35 cellular contexts compared by ENCODE assay signal in the genomic region with DNA sequence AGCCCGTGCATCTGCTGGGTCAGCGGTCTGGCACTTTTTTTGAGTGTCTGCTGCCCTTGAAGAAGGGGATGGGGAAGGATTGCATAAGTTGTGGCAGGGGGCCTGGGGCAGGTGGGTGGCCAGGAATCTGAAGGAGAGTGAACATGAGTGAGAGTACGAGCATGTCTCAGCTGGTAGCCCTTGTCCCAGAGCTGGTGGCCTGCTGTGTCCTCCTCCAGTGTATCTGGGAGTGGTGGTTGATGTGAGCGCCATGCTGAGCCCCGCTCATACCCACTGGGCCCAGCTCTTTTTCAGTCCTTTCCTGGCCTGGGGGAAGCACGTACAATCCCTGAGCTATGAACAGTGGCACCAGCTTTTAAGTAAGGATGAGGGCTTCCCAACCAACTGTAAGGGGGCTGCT.
"Had no signal": no experiment of that assay in that cellular context is flagged by ENCODE, and none has a peak within 500 bp of the region (broad histone marks: within the 10 kb centered on the region; RNA-seq: fewer than 3 reads in every experiment).

No MANE protein-coding gene starts in this region.

- H3K36me3 ChIP-seq: adrenal gland, esophagus squamous epithelium, thyroid gland, WERI-Rb-1 had no signal

- H3K4me3 ChIP-seq: adrenal gland, body of pancreas, esophagus squamous epithelium, skin epidermis, thyroid gland had no signal

- H3K27me3 Mint-ChIP-seq: activated CD4-positive, alpha-beta T cell treated with anti-CD3 and anti-CD28 coated beads, Interleukin-2, amount 10 ng/mL, durations not matched to agents 24 days and 14 days; activated naive CD8-positive, alpha-beta T cell treated with anti-CD3 and anti-CD28 coated beads for 36 hours; dendritic cell treated with granulocyte-macrophage colony-stimulating factor and Interleukin-4, amounts not matched to agents 40 ng/mL and 50 ng/mL, for 4 days; stimulated activated memory B cell treated with anti-CD40 and anti-IgM and Interleukin-4, amounts not matched to agents 10 μg/mL and 1 μg/mL and 100 μg/mL, for 72 hours; stimulated activated naive CD8-positive, alpha-beta T cell treated with anti-CD3 and anti-CD28 coated beads, Interleukin-15, amount 100 ng/mL, for 72 hours had no signal

- DNase-seq: activated CD4-positive, alpha-beta memory T cell treated with anti-CD3 and anti-CD28 coated beads for 36 hours; activated CD4-positive, alpha-beta T cell treated with anti-CD3 and anti-CD28 coated beads, Interleukin-2, amount 10 ng/mL, durations not matched to agents 24 days and 14 days; activated CD4-positive, CD25-positive, alpha-beta regulatory T cell treated with anti-CD3 and anti-CD28 coated beads, Interleukin-2, amount 50 U/mL, for 72 hours; activated CD8-positive, alpha-beta memory T cell treated with anti-CD3 and anti-CD28 coated beads, Interleukin-2, amount 50 U/mL, for 4 hours; activated effector memory CD4-positive, alpha-beta T cell treated with anti-CD3 and anti-CD28 coated beads, Interleukin-2, amount 50 U/mL, for 16 hours; activated naive CD4-positive, alpha-beta T cell treated with anti-CD3 and anti-CD28 coated beads for 36 hours; activated naive CD8-positive, alpha-beta T cell treated with anti-CD3 and anti-CD28 coated beads for 36 hours; activated T-cell treated with anti-CD3 and anti-CD28 coated beads, Interleukin-2, amount 50 U/mL, for 1 hour; adrenal gland; aorta; body of pancreas; caudate nucleus; effector CD4-positive, alpha-beta T cell; esophagus squamous epithelium; foreskin melanocyte; glutamatergic neuron; islet precursor cell; mammary epithelial cell; naive thymus-derived CD4-positive, alpha-beta T cell; stimulated activated CD4-positive, alpha-beta T cell treated with anti-CD3 and anti-CD28 coated beads, Interleukin-12 subunit alpha, Interleukin-12 subunit beta, amount 100 ng/mL, for 4 hours; stimulated activated CD4-positive, alpha-beta T cell treated with anti-CD3 and anti-CD28 coated beads, Interleukin-4, amount 100 ng/mL, for 24 hours; stimulated activated naive CD8-positive, alpha-beta T cell treated with anti-CD3 and anti-CD28 coated beads, Interleukin-15, amount 100 ng/mL, for 72 hours; substantia nigra; SW 1271; T-helper 9 cell; thyroid gland; WERI-Rb-1 had no signal

- H3K9me3 ChIP-seq: adrenal gland, body of pancreas, esophagus squamous epithelium, thyroid gland had no signal

- H3K4me1 ChIP-seq: adrenal gland, thyroid gland had no signal

- ATAC-seq: body of pancreas; naive thymus-derived CD4-positive, alpha-beta T cell; sciatic nerve; stimulated activated memory B cell treated with anti-CD40 and anti-IgM and Interleukin-4, amounts not matched to agents 10 μg/mL and 1 μg/mL and 100 μg/mL, for 72 hours; stimulated activated naive CD8-positive, alpha-beta T cell treated with anti-CD3 and anti-CD28 coated beads, Interleukin-15, amount 100 ng/mL, for 72 hours had no signal

- H3K36me3 Mint-ChIP-seq: activated CD4-positive, alpha-beta memory T cell treated with anti-CD3 and anti-CD28 coated beads for 36 hours; activated naive CD8-positive, alpha-beta T cell treated with anti-CD3 and anti-CD28 coated beads for 36 hours; mesothelial cell of epicardium; naive thymus-derived CD4-positive, alpha-beta T cell; stimulated activated memory B cell treated with anti-CD40 and anti-IgM and Interleukin-4, amounts not matched to agents 10 μg/mL and 1 μg/mL and 100 μg/mL, for 72 hours had no signal

- H3K4me3 Mint-ChIP-seq: activated CD4-positive, alpha-beta memory T cell treated with anti-CD3 and anti-CD28 coated beads for 36 hours; activated CD4-positive, alpha-beta T cell treated with anti-CD3 and anti-CD28 coated beads, Interleukin-2, amount 10 ng/mL, durations not matched to agents 24 days and 14 days; activated naive CD4-positive, alpha-beta T cell treated with anti-CD3 and anti-CD28 coated beads for 36 hours; activated naive CD8-positive, alpha-beta T cell treated with anti-CD3 and anti-CD28 coated beads for 36 hours; activated T-helper 1 cell treated with anti-CD3 and anti-CD28 coated beads, Interleukin-12 subunit alpha, Interleukin-12 subunit beta, Interleukin-2, Interleukin-4 antibody, amounts not matched to agents 30 ng/mL and 10 ng/mL and 1 ng/mL, durations not matched to agents 14 hours and 24 hours and 36 hours; dendritic cell treated with granulocyte-macrophage colony-stimulating factor and Interleukin-4, amounts not matched to agents 40 ng/mL and 50 ng/mL, for 4 days; mesothelial cell of epicardium; naive thymus-derived CD4-positive, alpha-beta T cell; stimulated activated memory B cell treated with anti-CD40 and anti-IgM and Interleukin-4, amounts not matched to agents 10 μg/mL and 1 μg/mL and 100 μg/mL, for 72 hours; stimulated activated naive CD8-positive, alpha-beta T cell treated with anti-CD3 and anti-CD28 coated beads, Interleukin-15, amount 100 ng/mL, for 72 hours; T-helper 1 cell treated with Interleukin-12 subunit alpha and Interleukin-12 subunit beta and Interleukin-4 antibody, amounts not matched to agents 30 μg/mL and 1 μg/mL, for 36 hours had no signal

- H3K9me3 Mint-ChIP-seq: activated CD4-positive, alpha-beta memory T cell treated with anti-CD3 and anti-CD28 coated beads for 36 hours; activated CD4-positive, alpha-beta T cell treated with anti-CD3 and anti-CD28 coated beads, Interleukin-2, amount 10 ng/mL, durations not matched to agents 24 days and 14 days; activated naive CD4-positive, alpha-beta T cell treated with anti-CD3 and anti-CD28 coated beads for 36 hours; activated naive CD8-positive, alpha-beta T cell treated with anti-CD3 and anti-CD28 coated beads for 36 hours; activated T-helper 1 cell treated with anti-CD3 and anti-CD28 coated beads, Interleukin-12 subunit alpha, Interleukin-12 subunit beta, Interleukin-2, Interleukin-4 antibody, amounts not matched to agents 30 ng/mL and 10 ng/mL and 1 ng/mL, durations not matched to agents 14 hours and 24 hours and 36 hours; dendritic cell treated with granulocyte-macrophage colony-stimulating factor and Interleukin-4, amounts not matched to agents 40 ng/mL and 50 ng/mL, for 4 days; mesothelial cell of epicardium; stimulated activated memory B cell treated with anti-CD40 and anti-IgM and Interleukin-4, amounts not matched to agents 10 μg/mL and 1 μg/mL and 100 μg/mL, for 72 hours; stimulated activated naive CD8-positive, alpha-beta T cell treated with anti-CD3 and anti-CD28 coated beads, Interleukin-15, amount 100 ng/mL, for 72 hours; T-helper 1 cell treated with Interleukin-12 subunit alpha and Interleukin-12 subunit beta and Interleukin-4 antibody, amounts not matched to agents 30 μg/mL and 1 μg/mL, for 36 hours had no signal

- H3K27ac ChIP-seq: adrenal gland, body of pancreas, epithelial cell of prostate, esophagus squamous epithelium, skin epidermis, thyroid gland, WERI-Rb-1 had no signal

- H3K27ac Mint-ChIP-seq: activated CD4-positive, alpha-beta memory T cell treated with anti-CD3 and anti-CD28 coated beads for 36 hours; activated CD4-positive, alpha-beta T cell treated with anti-CD3 and anti-CD28 coated beads, Interleukin-2, amount 10 ng/mL, durations not matched to agents 24 days and 14 days; activated naive CD4-positive, alpha-beta T cell treated with anti-CD3 and anti-CD28 coated beads for 36 hours; activated naive CD8-positive, alpha-beta T cell treated with anti-CD3 and anti-CD28 coated beads for 36 hours; activated T-helper 1 cell treated with anti-CD3 and anti-CD28 coated beads, Interleukin-12 subunit alpha, Interleukin-12 subunit beta, Interleukin-2, Interleukin-4 antibody, amounts not matched to agents 30 ng/mL and 10 ng/mL and 1 ng/mL, durations not matched to agents 14 hours and 24 hours and 36 hours; dendritic cell treated with granulocyte-macrophage colony-stimulating factor and Interleukin-4, amounts not matched to agents 40 ng/mL and 50 ng/mL, for 4 days; mesothelial cell of epicardium; naive thymus-derived CD4-positive, alpha-beta T cell; stimulated activated memory B cell treated with anti-CD40 and anti-IgM and Interleukin-4, amounts not matched to agents 10 μg/mL and 1 μg/mL and 100 μg/mL, for 72 hours; stimulated activated naive CD8-positive, alpha-beta T cell treated with anti-CD3 and anti-CD28 coated beads, Interleukin-15, amount 100 ng/mL, for 72 hours; T-helper 1 cell treated with Interleukin-12 subunit alpha and Interleukin-12 subunit beta and Interleukin-4 antibody, amounts not matched to agents 30 μg/mL and 1 μg/mL, for 36 hours had no signal

- H3K27me3 ChIP-seq: adrenal gland, body of pancreas, esophagus squamous epithelium, thyroid gland had no signal

- H3K4me1 Mint-ChIP-seq: activated CD4-positive, alpha-beta T cell treated with anti-CD3 and anti-CD28 coated beads, Interleukin-2, amount 10 ng/mL, durations not matched to agents 24 days and 14 days; activated naive CD8-positive, alpha-beta T cell treated with anti-CD3 and anti-CD28 coated beads for 36 hours; naive thymus-derived CD4-positive, alpha-beta T cell; stimulated activated memory B cell treated with anti-CD40 and anti-IgM and Interleukin-4, amounts not matched to agents 10 μg/mL and 1 μg/mL and 100 μg/mL, for 72 hours; stimulated activated naive CD8-positive, alpha-beta T cell treated with anti-CD3 and anti-CD28 coated beads, Interleukin-15, amount 100 ng/mL, for 72 hours had no signal
